Comparison of ENCODE assay signal across 18 cellular contexts in the genomic region with DNA sequence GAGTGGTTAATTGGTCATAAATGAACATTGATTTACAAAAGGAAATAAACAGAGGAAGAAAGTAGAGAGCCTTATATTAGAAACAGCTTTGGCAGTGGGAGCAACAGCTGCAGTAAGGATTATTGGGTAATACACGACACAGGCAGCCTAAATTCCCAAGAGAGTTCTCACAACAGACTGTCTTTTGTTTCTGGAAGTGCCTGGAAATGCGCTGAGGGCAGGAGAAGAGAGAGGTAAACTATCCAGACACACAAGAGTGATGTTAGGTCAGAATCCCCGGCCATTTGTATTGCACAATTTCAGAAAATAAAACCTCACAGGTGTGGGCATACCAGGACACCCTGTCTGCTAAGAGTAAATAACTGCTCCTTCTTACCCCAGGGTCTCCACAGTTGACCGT.
DNase-seq lines count a peak whose midpoint lies in the region; ATAC-seq lines count a peak whose summit lies in the region.
"Had no signal": no experiment of that assay in that cellular context is flagged by ENCODE, and none has a peak within 500 bp of the region (broad histone marks: within the 10 kb centered on the region; RNA-seq: fewer than 3 reads in every experiment).

No MANE protein-coding gene starts in this region.

- peak overlapping the region; percentile 16 for H3K4me2 ChIP-seq in trophoblast cell (ENCODE audit: low read length)

- H3K79me2 ChIP-seq in trophoblast cell (ENCODE audit: control insufficient read depth, insufficient read depth, low read length, poor library complexity) = no peaks in the 10 kb centered on the region

- in situ Hi-C loops in SK-MEL-5 (cut with HindIII; ENCODE audit: low pct_unique_long_range_greater_than_20kb, low sequenced_read_pairs) = no loop called here

- H3K27ac ChIP-seq in trophoblast cell (ENCODE audit: low read depth, low read length) = no peak overlapping the region
- H3K27ac ChIP-seq: C4-2B, SK-N-MC had no signal

- H3K9ac ChIP-seq in trophoblast cell (ENCODE audit: low read length) = no peak overlapping the region

- no peak overlapping the region for H3K4ac ChIP-seq in trophoblast cell (ENCODE audit: low read depth, low read length)

- H3K9me3 ChIP-seq in trophoblast cell (ENCODE audit: insufficient read depth, low read depth, low read length) = no peaks in the 10 kb centered on the region

- no peak overlapping the region for H4K12ac ChIP-seq in trophoblast cell (ENCODE audit: low read depth, low read length)

- no peak overlapping the region for H3K4me3 ChIP-seq in trophoblast cell (ENCODE audit: low read depth, low read length)
- H3K4me3 ChIP-seq: SK-N-MC had no signal

- peaks cover 0 to 3% of the 10 kb centered on the region in 2 experiments for H3K4me1 ChIP-seq in trophoblast cell (ENCODE audit: control insufficient read depth in 1 of 2, insufficient read depth in 2 of 2, low read length in 2 of 2)

- no peak overlapping the region for H3K14ac ChIP-seq in trophoblast cell (ENCODE audit: low read length)

- H3K79me1 ChIP-seq in trophoblast cell (ENCODE audit: low read length) = no peaks in the 10 kb centered on the region

- peak overlapping the region; percentile 19 for H4K8ac ChIP-seq in trophoblast cell (ENCODE audit: low read depth, low read length)

- H2BK5ac ChIP-seq in trophoblast cell (ENCODE audit: low read depth, low read length, poor library complexity) = no peak overlapping the region

- no peak overlapping the region for H4K91ac ChIP-seq in trophoblast cell (ENCODE audit: low read depth, low read length)

- no peak for ATAC-seq in HG03432 (IDR thresholded peaks at IDR 0.05; ENCODE audit: unreplicated experiment)
- ATAC-seq in HG02588 (IDR thresholded peaks at IDR 0.05; ENCODE audit: unreplicated experiment) = no peak

- no peak overlapping the region for H2AK5ac ChIP-seq in trophoblast cell (ENCODE audit: low read length)

- no peaks in the 10 kb centered on the region for H3K27me3 ChIP-seq in trophoblast cell (ENCODE audit: insufficient read depth, low read length)

- H3K23ac ChIP-seq in trophoblast cell (ENCODE audit: low read length) = no peak overlapping the region

- no peak overlapping the region for H3K18ac ChIP-seq in trophoblast cell (ENCODE audit: low read length)

- H2BK12ac ChIP-seq in trophoblast cell (ENCODE audit: low read length) = no peak overlapping the region

- H2BK120ac ChIP-seq in trophoblast cell (ENCODE audit: insufficient read depth, low read length, poor library complexity) = no peak overlapping the region

- no peak overlapping the region for H2AFZ ChIP-seq in trophoblast cell (ENCODE audit: insufficient read depth, low read length, poor library complexity)

- H3K36me3 ChIP-seq in trophoblast cell (ENCODE audit: control insufficient read depth in 1 of 2, insufficient read depth in 2 of 2, low read length in 2 of 2) = no peaks in the 10 kb centered on the region

- DNase-seq in NCI-H2107 treated with DMSO at 0.1 percent for 48 hours (lab: John Stamatoyannopoulos, UW; ENCODE audit: unreplicated experiment) (peak; percentile 15), NCI-H2107 (lab: John Stamatoyannopoulos, UW) (no peak), NCI-H2171 (lab: John Stamatoyannopoulos, UW) (peak; percentile 3), SK-MEL-5 (ENCODE audit: low read depth, low spot score) (peak; percentile 52), trophoblast cell (no peak), NCI-H2081 (lab: John Stamatoyannopoulos, UW) (no peak)
- DNase-seq: 8988T; COR-L47; DMS79; Karpas-422; MM.1S; NCI-H2029; NK-92 treated with Interleukin-12 subunit alpha and Interleukin-12 subunit beta, amount 100 ng/mL, for 24 hours; T-helper 1 cell had no signal

- WGBS in trophoblast cell (ENCODE audit: extremely low coverage, insufficient coverage, insufficient read length) = no CpG with 5 or more reads among the region's 4 CpGs

Comparison
In these comparisons a context has a peak if more than half of its experiments do, and no peak if none do; other contexts are left out.
1. DNase-seq: peak in NCI-H2107 treated with DMSO at 0.1 percent for 48 hours (single experiment), NCI-H2171 (single experiment) and SK-MEL-5 (single experiment); none in NCI-H2107 (single experiment), trophoblast cell (0 of 2) and NCI-H2081 (0 of 2).